8 cellular contexts compared by ENCODE assay signal in the genomic region with DNA sequence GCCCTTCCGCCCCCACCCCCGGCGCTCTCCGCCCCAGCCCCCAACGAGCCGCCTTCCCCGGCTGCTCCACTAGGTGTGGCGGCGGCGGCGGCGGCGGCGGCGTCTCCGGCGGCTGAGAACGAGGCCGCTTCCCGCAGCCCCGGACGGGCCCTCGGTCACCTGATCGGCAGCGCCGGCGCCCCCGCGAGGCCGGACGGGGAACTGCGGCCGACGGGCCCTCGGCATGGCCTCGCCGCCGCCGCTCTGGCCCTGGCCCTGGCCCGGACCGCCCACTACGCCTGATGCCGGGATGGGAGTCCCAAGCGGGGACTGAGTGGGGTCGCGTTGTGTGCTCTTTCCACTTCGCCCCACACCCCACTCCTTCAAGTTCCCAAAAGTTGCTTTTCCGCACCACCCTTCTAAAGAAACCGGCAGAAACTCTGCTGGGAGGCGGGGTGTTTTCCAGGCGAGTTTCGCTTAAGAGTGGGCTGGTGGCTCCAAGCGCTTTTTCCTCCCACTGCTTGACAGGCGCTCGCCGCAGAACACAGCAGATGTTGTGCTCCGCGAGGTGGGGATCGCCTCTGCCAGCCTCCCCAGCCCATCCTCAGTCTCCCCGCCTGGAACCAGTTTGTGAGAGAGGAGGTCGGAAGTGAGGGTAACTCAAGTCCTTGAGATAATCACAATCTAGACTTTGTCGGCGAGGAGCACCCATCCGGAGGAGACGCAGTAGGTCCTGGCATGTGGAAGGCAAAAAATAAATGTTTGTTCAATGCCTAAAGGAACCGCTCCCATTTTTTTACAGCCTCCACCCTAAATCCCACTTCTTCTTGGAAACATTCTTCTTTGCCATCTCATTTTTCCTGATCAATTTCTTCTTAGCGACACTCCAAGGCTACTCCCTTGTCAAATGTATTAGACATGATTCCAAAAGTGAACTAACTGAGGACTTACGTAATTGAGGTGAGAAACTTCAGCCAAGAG. TPM values are rescaled to one million over a fixed set of nuclear protein-coding genes. Genes with fewer than 3 reads are reported as not detected.
DNase-seq lines count a peak whose midpoint lies in the region; ATAC-seq, FAIRE-seq and TF ChIP-seq lines count a peak whose summit lies in the region.

A gene with protein sequence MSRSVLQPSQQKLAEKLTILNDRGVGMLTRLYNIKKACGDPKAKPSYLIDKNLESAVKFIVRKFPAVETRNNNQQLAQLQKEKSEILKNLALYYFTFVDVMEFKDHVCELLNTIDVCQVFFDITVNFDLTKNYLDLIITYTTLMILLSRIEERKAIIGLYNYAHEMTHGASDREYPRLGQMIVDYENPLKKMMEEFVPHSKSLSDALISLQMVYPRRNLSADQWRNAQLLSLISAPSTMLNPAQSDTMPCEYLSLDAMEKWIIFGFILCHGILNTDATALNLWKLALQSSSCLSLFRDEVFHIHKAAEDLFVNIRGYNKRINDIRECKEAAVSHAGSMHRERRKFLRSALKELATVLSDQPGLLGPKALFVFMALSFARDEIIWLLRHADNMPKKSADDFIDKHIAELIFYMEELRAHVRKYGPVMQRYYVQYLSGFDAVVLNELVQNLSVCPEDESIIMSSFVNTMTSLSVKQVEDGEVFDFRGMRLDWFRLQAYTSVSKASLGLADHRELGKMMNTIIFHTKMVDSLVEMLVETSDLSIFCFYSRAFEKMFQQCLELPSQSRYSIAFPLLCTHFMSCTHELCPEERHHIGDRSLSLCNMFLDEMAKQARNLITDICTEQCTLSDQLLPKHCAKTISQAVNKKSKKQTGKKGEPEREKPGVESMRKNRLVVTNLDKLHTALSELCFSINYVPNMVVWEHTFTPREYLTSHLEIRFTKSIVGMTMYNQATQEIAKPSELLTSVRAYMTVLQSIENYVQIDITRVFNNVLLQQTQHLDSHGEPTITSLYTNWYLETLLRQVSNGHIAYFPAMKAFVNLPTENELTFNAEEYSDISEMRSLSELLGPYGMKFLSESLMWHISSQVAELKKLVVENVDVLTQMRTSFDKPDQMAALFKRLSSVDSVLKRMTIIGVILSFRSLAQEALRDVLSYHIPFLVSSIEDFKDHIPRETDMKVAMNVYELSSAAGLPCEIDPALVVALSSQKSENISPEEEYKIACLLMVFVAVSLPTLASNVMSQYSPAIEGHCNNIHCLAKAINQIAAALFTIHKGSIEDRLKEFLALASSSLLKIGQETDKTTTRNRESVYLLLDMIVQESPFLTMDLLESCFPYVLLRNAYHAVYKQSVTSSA (minus strand): TSS at position 117 of the 960 bp plus-strand sequence. CDS start 358 bp downstream, outside the sequence.

- H3K27ac ChIP-seq in adrenal gland (peak within 1 kb of the TSS; percentile 83 to 99 (median 98)), pancreas (peak within 1 kb of the TSS; percentile 92 to 99 (median 97)), thoracic aorta (peak within 1 kb of the TSS; percentile 98 to 99)

- H3K9me3 ChIP-seq in adrenal gland (replicated peaks in 1 of 3) (no peaks in the 10 kb centered on the region), pancreas (no peaks in the 10 kb centered on the region), thoracic aorta (no peaks in the 10 kb centered on the region)

- TF ChIP-seq CTCF in adrenal gland (IDR thresholded peaks at IDR 0.05): peak; percentile 20 to 99 (median 68)
- TF ChIP-seq CTCF in pancreas (IDR thresholded peaks at IDR 0.05): peak; percentile 90 to 98 (median 96)
- peak; percentile 89 for TF ChIP-seq CTCF in thoracic aorta (IDR thresholded peaks at IDR 0.05)

- no peak for FAIRE-seq in pancreas (lab: Jason Lieb, UNC)

- peak; percentile 47 to 76 for TF ChIP-seq POLR2A in adrenal gland (IDR thresholded peaks at IDR 0.05)

- H3K4me1 ChIP-seq in adrenal gland (replicated peaks in 1 of 2): peaks cover 10 to 40% of the 10 kb centered on the region in 2 donors
- H3K4me1 ChIP-seq in pancreas: peaks cover 22 to 33% (median 33%) of the 10 kb centered on the region in 3 donors
- peaks cover 21 to 41% of the 10 kb centered on the region in 2 donors for H3K4me1 ChIP-seq in thoracic aorta (ENCODE audit: control insufficient read depth in 1 of 2, low read depth in 2 of 2)

- peak; percentile 67 for ATAC-seq in GM21786 (IDR thresholded peaks at IDR 0.05; ENCODE audit: unreplicated experiment)
- peak; percentile 90 to 95 (median 93) for ATAC-seq in pancreas
- peak; percentile 93 for ATAC-seq in thoracic aorta (ENCODE audit: insufficient number of reproducible peaks, low FRiP score, low read depth)

- WGBS in adrenal gland, 4 donors: 1 to 3% (median 2%) methylated on average over 22 to 68 of the region's 68 CpGs
- WGBS in pancreas, 2 donors: 0 to 1% methylated on average over 62 to 68 of the region's 68 CpGs

- intact Hi-C loops in adrenal gland (cut with DNase I) (no loop called here), cardiac septum (cut with DNase I) (loop anchor here (1.0 to 5.0 kb wide), 3 partner anchors 40 to 86 kb away; a partner anchor contains a TSS), pancreas (cut with DNase I) (no loop called here)

- H3K4me3 ChIP-seq in adrenal gland (peak within 1 kb of the TSS; percentile 27 to 97 (median 58)), pancreas (peak within 1 kb of the TSS; percentile 64 to 82 (median 76)), thoracic aorta (peak within 1 kb of the TSS; percentile 90)

- H3K27me3 ChIP-seq in adrenal gland: no peaks in the 10 kb centered on the region
- no peaks in the 10 kb centered on the region for H3K27me3 ChIP-seq in pancreas
- no peaks in the 10 kb centered on the region for H3K27me3 ChIP-seq in thoracic aorta (replicated peaks; ENCODE audit: insufficient read depth)

- DNase-seq in Daoy (ENCODE audit: low read depth) (peak; percentile 93), LHCN-M2 (ENCODE audit: low read depth) (peak; percentile 80), T follicular helper cell (ENCODE audit: low read depth) (peak; percentile 72), adrenal gland (peak; percentile 88 to 95 (median 93)), cardiac septum (ENCODE audit: low spot score) (peak; percentile 94), pancreas (peak; percentile 87 to 100 (median 95)), thoracic aorta (ENCODE audit: low spot score) (peak; percentile 43)

- H3K36me3 ChIP-seq in adrenal gland (replicated peaks in 1 of 2) (no peaks in the 10 kb centered on the region), pancreas (no peaks in the 10 kb centered on the region), thoracic aorta (no peaks in the 10 kb centered on the region)

RNA-seq across cellular contexts. Expression of the gene that starts here (rescaled TPM):
- total RNA-seq in Daoy (2014; rRNA removed; shearing (Covaris generic)): 75.5 and 76.1 TPM in 2 replicates
- total RNA-seq in LHCN-M2 (2014; rRNA removed): 146 and 168 TPM in 2 replicates
- polyA plus RNA-seq in LHCN-M2 (2012): 51.1 TPM
- total RNA-seq in adrenal gland: 100 to 1,000 TPM in 4 of 8 donors, 10 to 100 TPM in 4; 76.8 to 134 (median 104) TPM
- polyA plus RNA-seq in adrenal gland: 100 to 1,000 TPM in 1 of 3 donors, 10 to 100 TPM in 2; 26.8 to 113 (median 26.9) TPM
- total RNA-seq in cardiac septum: 153 TPM
- total RNA-seq in pancreas: 10 to 100 TPM; 41.9 to 75.6 (median 44.0) TPM
- polyA plus RNA-seq in pancreas: 10 to 100 TPM; 16.9 to 39.7 TPM
- total RNA-seq in thoracic aorta: 100 to 1,000 TPM; 116 to 159 TPM

Comparison
In these comparisons a context has a peak if more than half of its experiments do, and no peak if none do; other contexts are left out.
1. Peak in every context shown above with its lines: DNase-seq, ATAC-seq, H3K4me3 ChIP-seq and H3K27ac ChIP-seq.
2. DNase-seq: peak in every context shown above with its lines; median percentile 95 in pancreas; 94 in cardiac septum; 93 in Daoy; 93 in adrenal gland; 80 in LHCN-M2; 72 in T follicular helper cell; 43 in thoracic aorta.